ENCODE assay signal across 1 cellular context in genomic region chr12:27193854-27194544, GRCh38.
TF ChIP-seq lines count a peak whose summit lies in the region.

No MANE protein-coding gene starts in this region.

TF ChIP-seq in GM23338, 12 proteins besides CTCF, POLR2A, EP300 and RAD21 (continued from another document):
- TF ChIP-seq REST (IDR thresholded peaks at IDR 0.05; ENCODE audit: unreplicated experiment) (no peak), ZNF114 (CRISPR knock-in tag; IDR thresholded peaks at IDR 0.05) (no peak), EZH2 (IDR thresholded peaks at IDR 0.05; ENCODE audit: low read depth, unreplicated experiment) (no peak), ETS1 (IDR thresholded peaks at IDR 0.05) (no peak), POLR2AphosphoS5 (IDR thresholded peaks at IDR 0.05; ENCODE audit: low read depth) (no peak), CREB1 (CRISPR knock-in tag; IDR thresholded peaks at IDR 0.05; ENCODE audit: low read depth) (no peak)
TF ChIP-seq in GM23338: peak in this region for 0.
